Comparison of ENCODE assay signal across 8 cellular contexts in genomic region chr6:36442083-36442670, GRCh38. TPM values are rescaled to one million over a fixed set of nuclear protein-coding genes. Genes with fewer than 3 reads are reported as not detected.
DNase-seq lines count a peak whose midpoint lies in the region; ATAC-seq, FAIRE-seq and TF ChIP-seq lines count a peak whose summit lies in the region.

No MANE protein-coding gene starts in this region.

- no peaks in the 10 kb centered on the region for H3K27me3 Mint-ChIP-seq in activated naive CD4-positive, alpha-beta T cell treated with anti-CD3 and anti-CD28 coated beads, Interleukin-2, amount 50 U/mL, for 24 hours
- H3K27me3 Mint-ChIP-seq in type B pancreatic cell: no peaks in the 10 kb centered on the region

- peaks cover 38% of the 10 kb centered on the region for H3K4me1 ChIP-seq in lower lobe of right lung

- H3K27ac ChIP-seq in lower lobe of right lung: peak overlapping the region; percentile 97

- no peaks in the 10 kb centered on the region for H3K27me3 ChIP-seq in lower lobe of right lung (ENCODE audit: low read depth)

- no peak for ATAC-seq in lower lobe of right lung
- ATAC-seq in HG02970 (IDR thresholded peaks at IDR 0.05; ENCODE audit: low FRiP score, unreplicated experiment): no peak
- no peak for ATAC-seq in GM18502 (IDR thresholded peaks at IDR 0.05; ENCODE audit: poor library complexity, unreplicated experiment)

- TF ChIP-seq POLR2A in H54 (IDR thresholded peaks at IDR 0.05; ENCODE audit: low read depth, low read length): no peak

- FAIRE-seq in H54 (lab: Jason Lieb, UNC): no peak

- peak overlapping the region; percentile 95 for H3K4me3 Mint-ChIP-seq in activated naive CD4-positive, alpha-beta T cell treated with anti-CD3 and anti-CD28 coated beads, Interleukin-2, amount 50 U/mL, for 24 hours
- H3K4me3 Mint-ChIP-seq in type B pancreatic cell: peak overlapping the region; percentile 97

- DNase-seq in activated naive CD4-positive, alpha-beta T cell treated with anti-CD3 and anti-CD28 coated beads, Interleukin-2, amount 50 U/mL, for 16 hours: no peak
- DNase-seq in astrocyte of the spinal cord (ENCODE audit: low read depth, low spot score): no peak
- DNase-seq in lower lobe of right lung: no peak
- no peak for DNase-seq in type B pancreatic cell (ENCODE audit: extremely low spot score, unreplicated experiment)
- DNase-seq in H54 (ENCODE audit: insufficient read length, low spot score): no peak

- H3K36me3 Mint-ChIP-seq in activated naive CD4-positive, alpha-beta T cell treated with anti-CD3 and anti-CD28 coated beads, Interleukin-2, amount 50 U/mL, for 24 hours: no peaks in the 10 kb centered on the region
- peaks cover 7% of the 10 kb centered on the region for H3K36me3 Mint-ChIP-seq in type B pancreatic cell

- no peak for TF ChIP-seq CTCF in astrocyte of the spinal cord (IDR thresholded peaks at IDR 0.05; ENCODE audit: low read depth, low read length)
- no peak for TF ChIP-seq CTCF in lower lobe of right lung (IDR thresholded peaks at IDR 0.05)
- no peak for TF ChIP-seq CTCF in type B pancreatic cell (conservative IDR thresholded peaks at IDR 0.05)

- in situ Hi-C loops in astrocyte of the spinal cord (cut with HindIII; ENCODE audit: low sequenced_read_pairs): no loop called here

- no peaks in the 10 kb centered on the region for H3K36me3 ChIP-seq in lower lobe of right lung

- H3K27ac Mint-ChIP-seq in activated naive CD4-positive, alpha-beta T cell treated with anti-CD3 and anti-CD28 coated beads, Interleukin-2, amount 50 U/mL, for 24 hours: peak overlapping the region; percentile 96
- H3K27ac Mint-ChIP-seq in type B pancreatic cell: peak overlapping the region; percentile 98

- H3K9me3 ChIP-seq in lower lobe of right lung: no peaks in the 10 kb centered on the region

- intact Hi-C loops in lower lobe of right lung (cut with DNase I): no loop called here

- peak overlapping the region; percentile 84 for H3K4me3 ChIP-seq in astrocyte of the spinal cord (ENCODE audit: low read depth, low read length)
- H3K4me3 ChIP-seq in lower lobe of right lung: peak overlapping the region; percentile 91

- no peaks in the 10 kb centered on the region for H3K9me3 Mint-ChIP-seq in activated naive CD4-positive, alpha-beta T cell treated with anti-CD3 and anti-CD28 coated beads, Interleukin-2, amount 50 U/mL, for 24 hours
- no peaks in the 10 kb centered on the region for H3K9me3 Mint-ChIP-seq in type B pancreatic cell

- peaks cover 40% of the 10 kb centered on the region for H3K4me1 Mint-ChIP-seq in activated naive CD4-positive, alpha-beta T cell treated with anti-CD3 and anti-CD28 coated beads, Interleukin-2, amount 50 U/mL, for 24 hours
- H3K4me1 Mint-ChIP-seq in type B pancreatic cell (ENCODE audit: unreplicated experiment): peaks cover 29% of the 10 kb centered on the region

RNA-seq across cellular contexts. Expression of gene PXT1, which starts 0.5 kb away (rescaled TPM):
- total RNA-seq in lower lobe of right lung (not detected), type B pancreatic cell (ENCODE audit: low replicate concordance) (0.19 TPM in 1 of 2 replicates, not detected in the other)

RNA-seq across cellular contexts. Expression of gene KCTD20, which starts 0.6 kb away (rescaled TPM):
- total RNA-seq in lower lobe of right lung (37.2 TPM), type B pancreatic cell (ENCODE audit: low replicate concordance) (36.4 and 51.8 TPM in 2 replicates)

RNA-seq across cellular contexts. Expression of gene ETV7, which starts 54.7 kb away (rescaled TPM):
- total RNA-seq in lower lobe of right lung (5.2 TPM), type B pancreatic cell (ENCODE audit: low replicate concordance) (1.7 and 3.3 TPM in 2 replicates)
